Comparison of ENCODE assay signal across 9 cellular contexts in the genomic region with DNA sequence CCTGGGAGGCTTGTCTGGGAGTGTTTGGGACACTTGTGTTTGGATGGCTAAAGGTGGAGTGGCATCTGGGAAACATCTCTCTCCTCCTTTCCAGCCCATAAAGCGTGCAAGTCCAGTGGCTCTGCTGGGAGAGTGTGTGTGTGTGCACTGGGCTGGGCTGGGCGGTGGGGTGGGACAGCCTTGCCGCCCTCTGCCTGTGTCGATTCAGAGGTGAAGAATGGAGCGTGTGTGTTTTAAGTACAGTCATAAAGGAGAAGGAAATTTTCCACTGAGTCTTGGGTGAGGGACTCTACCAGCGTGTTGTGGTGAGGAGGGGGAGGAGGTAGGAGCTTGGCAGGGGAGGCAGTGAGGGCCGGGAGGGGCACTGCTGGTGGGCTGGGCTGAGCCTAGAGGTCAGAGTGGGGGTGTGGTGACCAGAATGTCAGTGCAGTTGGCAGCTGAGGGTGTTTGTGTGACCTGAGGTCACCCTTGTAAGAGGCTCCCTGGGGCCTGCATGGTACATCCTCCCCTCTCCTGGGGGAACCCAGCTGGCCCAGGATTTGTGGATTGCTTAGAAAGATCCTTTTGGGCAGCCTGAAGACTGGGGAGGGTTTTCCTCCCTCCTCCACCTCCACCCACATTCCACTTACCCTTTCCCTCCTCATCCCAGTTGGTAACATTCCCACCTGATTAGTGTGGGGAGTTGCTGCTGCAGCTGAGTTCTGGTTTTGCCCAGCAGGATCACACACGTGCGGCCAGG. TPM values are rescaled to one million over a fixed set of nuclear protein-coding genes. Genes with fewer than 3 reads are reported as not detected.
DNase-seq lines count a peak whose midpoint lies in the region; ATAC-seq and TF ChIP-seq lines count a peak whose summit lies in the region.
"Had no signal": no experiment of that assay in that cellular context is flagged by ENCODE, and none has a peak within 500 bp of the region (broad histone marks: within the 10 kb centered on the region; RNA-seq: fewer than 3 reads in every experiment).

No MANE protein-coding gene starts in this region.

- no peaks in the 10 kb centered on the region for H3K27me3 ChIP-seq in BLaER1 treated with 17β-estradiol and CSF1 and Interleukin-3, amounts not matched to agents 10 nM and 100 nM
- H3K27me3 ChIP-seq in heart left ventricle = peaks cover 0 to 14% (median 0%) of the 10 kb centered on the region in 9 donors
- H3K27me3 ChIP-seq in ovary = no peaks in the 10 kb centered on the region

- no peak overlapping the region for H3K4me3 ChIP-seq in BLaER1 treated with 17β-estradiol and CSF1 and Interleukin-3, amounts not matched to agents 10 nM and 100 nM
- H3K4me3 ChIP-seq in heart left ventricle (peak overlapping the region; percentile 64 to 99 (median 94)), ovary (peak overlapping the region; percentile 61)

- intact Hi-C loops in heart left ventricle (cut with DNase I) = loop anchor here in 8 of 10 donors (2.0 to 5.0 kb wide), 11 partner anchors 22 to 199 kb away; no protein-coding TSS in a partner anchor
- intact Hi-C loops in ovary (cut with DNase I) = loop anchor here in 3 of 4 donors (2.0 to 10.0 kb wide), 4 partner anchors 182 to 276 kb away; no protein-coding TSS in a partner anchor

- H3K4me3 Mint-ChIP-seq in activated T-cell treated with anti-CD3 and anti-CD28 coated beads, Interleukin-2, amount 50 U/mL, for 24 hours = no peak overlapping the region

- H3K9me3 ChIP-seq in BLaER1 treated with 17β-estradiol and CSF1 and Interleukin-3, amounts not matched to agents 10 nM and 100 nM (replicated peaks in 1 of 11) = no peaks in the 10 kb centered on the region
- H3K9me3 ChIP-seq in heart left ventricle = no peaks in the 10 kb centered on the region
- no peaks in the 10 kb centered on the region for H3K9me3 ChIP-seq in ovary

- no peaks in the 10 kb centered on the region for H3K36me3 Mint-ChIP-seq in activated T-cell treated with anti-CD3 and anti-CD28 coated beads, Interleukin-2, amount 50 U/mL, for 24 hours (ENCODE audit: low read depth)

- no peaks in the 10 kb centered on the region for H3K36me3 ChIP-seq in BLaER1 treated with 17β-estradiol and CSF1 and Interleukin-3, amounts not matched to agents 10 nM and 100 nM
- H3K36me3 ChIP-seq in heart left ventricle (peaks cover 0 to 16% (median 7%) of the 10 kb centered on the region in 9 donors), ovary (no peaks in the 10 kb centered on the region)

- H3K27me3 Mint-ChIP-seq in activated T-cell treated with anti-CD3 and anti-CD28 coated beads, Interleukin-2, amount 50 U/mL, for 24 hours = peaks cover 69% of the 10 kb centered on the region

- no peak overlapping the region for H3K9ac ChIP-seq in BLaER1 treated with 17β-estradiol and CSF1 and Interleukin-3, amounts not matched to agents 10 nM and 100 nM

- H3K27ac Mint-ChIP-seq in activated T-cell treated with anti-CD3 and anti-CD28 coated beads, Interleukin-2, amount 50 U/mL, for 24 hours = no peak overlapping the region

- peak overlapping the region in 7 of 11 experiments; percentile 22 to 66 (median 51); a peak in 12 of 22 replicates for H3K4me2 ChIP-seq in BLaER1 treated with 17β-estradiol and CSF1 and Interleukin-3, amounts not matched to agents 10 nM and 100 nM

- H3K27ac ChIP-seq in BLaER1 treated with 17β-estradiol and CSF1 and Interleukin-3, amounts not matched to agents 10 nM and 100 nM = no peak overlapping the region
- H3K27ac ChIP-seq in heart left ventricle (peak overlapping the region; percentile 77 to 94 (median 92)), ovary (peak overlapping the region in 1 of 2 donors; percentile 17)

- ATAC-seq in heart left ventricle (peak; percentile 20 to 40 (median 31)), HG03196 (IDR thresholded peaks at IDR 0.05; ENCODE audit: unreplicated experiment) (no peak)

- TF ChIP-seq CTCF in heart left ventricle (IDR thresholded peaks at IDR 0.05) (no peak), ovary (IDR thresholded peaks at IDR 0.05) (no peak)

- H3K4me1 Mint-ChIP-seq in activated T-cell treated with anti-CD3 and anti-CD28 coated beads, Interleukin-2, amount 50 U/mL, for 24 hours (ENCODE audit: low read depth) = peaks cover 3% of the 10 kb centered on the region

- H4K20me1 ChIP-seq in BLaER1 treated with 17β-estradiol and CSF1 and Interleukin-3, amounts not matched to agents 10 nM and 100 nM = no peaks in the 10 kb centered on the region; a peak in 1 of 22 replicates

- TF ChIP-seq EP300 in ovary (IDR thresholded peaks at IDR 0.05) = no peak

- H3K9me3 Mint-ChIP-seq in activated T-cell treated with anti-CD3 and anti-CD28 coated beads, Interleukin-2, amount 50 U/mL, for 24 hours = no peaks in the 10 kb centered on the region

- H3K4me1 ChIP-seq in BLaER1 treated with 17β-estradiol and CSF1 and Interleukin-3, amounts not matched to agents 10 nM and 100 nM = peaks cover 0 to 17% (median 13%) of the 10 kb centered on the region in 10 experiments; a peak in 14 of 20 replicates
- peaks cover 0 to 68% (median 44%) of the 10 kb centered on the region in 12 donors for H3K4me1 ChIP-seq in heart left ventricle
- peaks cover 4% of the 10 kb centered on the region for H3K4me1 ChIP-seq in ovary (ENCODE audit: insufficient read depth)

- WGBS in heart left ventricle, 4 donors = 3 to 17% (median 7%) methylated on average over 9 of the region's 9 CpGs
- 42 to 58% (median 56%) methylated on average over 9 of the region's 9 CpGs for WGBS in ovary, 3 donors

- TF ChIP-seq POLR2A in heart left ventricle (IDR thresholded peaks at IDR 0.05) = no peak
- no peak for TF ChIP-seq POLR2A in ovary (IDR thresholded peaks at IDR 0.05)

- peak; percentile 60 for DNase-seq in UCSD-AML1 (lab: John Stamatoyannopoulos, UW; ENCODE audit: unreplicated experiment)
- peak in 2 of 5 donors; percentile 54 to 61 for DNase-seq in heart left ventricle
- peak in 3 of 5 donors; percentile 32 to 51 (median 46) for DNase-seq in ovary
- DNase-seq in CD1c-positive myeloid dendritic cell (ENCODE audit: extremely low spot score) = no peak
- no peak for DNase-seq in activated T-cell treated with anti-CD3 and anti-CD28 coated beads, Interleukin-2, amount 50 U/mL, for 24 hours
- no peak for DNase-seq in NCI-H2227 treated with DMSO at 0.1 percent for 48 hours (lab: John Stamatoyannopoulos, UW)
- DNase-seq: NCI-H1694 had no signal

RNA-seq across cellular contexts. Expression of a gene that starts 1.7 kb away (rescaled TPM):
- total RNA-seq in heart left ventricle = 100 to 1,000 TPM; 121 to 629 (median 187) TPM
- 100 to 1,000 TPM; 112 to 137 TPM for polyA plus RNA-seq in heart left ventricle
- 100 to 1,000 TPM in 4 of 7 donors, 10 to 100 TPM in 3; 48.5 to 212 (median 121) TPM for total RNA-seq in ovary
- polyA plus RNA-seq in ovary = 100 to 1,000 TPM; 119 to 565 TPM

Comparison
In these comparisons a context has a peak if more than half of its experiments do, and no peak if none do; other contexts are left out.
1. H3K27ac ChIP-seq: peak in heart left ventricle (12 of 12); none in BLaER1 treated with 17β-estradiol and CSF1 and Interleukin-3, amounts not matched to agents 10 nM and 100 nM (0 of 11).
2. H3K4me3 ChIP-seq: peak in heart left ventricle (12 of 12) and ovary (single experiment); none in BLaER1 treated with 17β-estradiol and CSF1 and Interleukin-3, amounts not matched to agents 10 nM and 100 nM (0 of 10).
3. DNase-seq: peak in UCSD-AML1 (single experiment) and ovary (3 of 5); none in CD1c-positive myeloid dendritic cell (single experiment), activated T-cell treated with anti-CD3 and anti-CD28 coated beads, Interleukin-2, amount 50 U/mL, for 24 hours (single experiment) and NCI-H2227 treated with DMSO at 0.1 percent for 48 hours (single experiment).